18 cellular contexts compared by ENCODE assay signal in the genomic region with DNA sequence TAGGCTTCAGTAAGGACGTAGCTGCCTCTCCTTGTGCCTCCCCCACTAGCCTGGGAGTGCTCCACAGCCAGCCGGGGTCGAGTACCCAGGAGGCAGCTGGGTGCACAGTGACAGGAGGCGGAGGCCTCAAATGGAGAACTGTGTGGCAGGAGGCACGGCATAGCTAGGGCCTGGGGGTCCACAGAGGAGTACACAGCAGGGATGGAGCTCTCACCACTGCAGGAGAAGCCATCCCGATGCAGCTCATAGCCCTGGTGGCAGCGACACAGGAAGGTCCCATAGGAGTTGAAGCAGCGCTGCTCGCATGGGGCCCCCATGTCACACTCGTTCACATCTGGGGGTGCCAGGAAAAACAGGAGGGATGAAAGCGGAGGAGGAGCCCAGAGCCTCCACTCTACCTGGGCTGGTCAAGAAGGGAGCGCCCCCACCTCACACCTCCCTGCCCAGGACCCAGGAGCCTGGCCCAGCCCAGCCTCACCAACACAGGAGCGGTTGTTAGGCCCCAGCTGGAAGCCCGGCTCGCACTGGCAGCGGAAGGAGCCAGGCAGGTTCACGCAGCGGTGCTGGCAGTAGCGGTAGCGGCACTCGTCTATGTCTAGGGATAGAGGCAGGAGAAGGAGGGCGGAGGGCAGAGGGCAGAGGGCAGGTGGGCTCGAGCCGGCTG. TPM values are rescaled to one million over a fixed set of nuclear protein-coding genes. Genes with fewer than 3 reads are reported as not detected.
DNase-seq lines count a peak whose midpoint lies in the region; ATAC-seq and TF ChIP-seq lines count a peak whose summit lies in the region.
"Had no signal": no experiment of that assay in that cellular context is flagged by ENCODE, and none has a peak within 500 bp of the region (broad histone marks: within the 10 kb centered on the region; RNA-seq: fewer than 3 reads in every experiment).

No MANE protein-coding gene starts in this region.

- H2AFZ ChIP-seq in DND-41 (ENCODE audit: low read depth, low read length) (no peak overlapping the region), GM23338 (no peak overlapping the region)

- no peaks in the 10 kb centered on the region for H3K27me3 Mint-ChIP-seq in central memory CD8-positive, alpha-beta T cell
- H3K27me3 Mint-ChIP-seq in nephron progenitor cell (ENCODE audit: low read depth, poor library complexity) (no peaks in the 10 kb centered on the region), GM23338 (ENCODE audit: insufficient read depth, low read depth, poor library complexity) (peaks cover 43% of the 10 kb centered on the region)

- H3K9ac ChIP-seq in BLaER1: no peak overlapping the region
- no peak overlapping the region for H3K9ac ChIP-seq in DND-41 (ENCODE audit: low read depth, low read length)

- H3K36me3 ChIP-seq in BLaER1 (peaks cover 37% of the 10 kb centered on the region), DND-41 (ENCODE audit: insufficient read depth, low read length) (peaks cover 27% of the 10 kb centered on the region), GM23338 (ENCODE audit: insufficient read depth) (no peaks in the 10 kb centered on the region; the same call in 1 of the 2 replicates)
- H3K36me3 ChIP-seq: breast epithelium had no signal

- peaks cover 48% of the 10 kb centered on the region for H3K4me1 ChIP-seq in BLaER1
- H3K4me1 ChIP-seq in DND-41 (ENCODE audit: insufficient read depth, low read length): peaks cover 19% of the 10 kb centered on the region
- no peaks in the 10 kb centered on the region; the same call in 1 of the 2 replicates for H3K4me1 ChIP-seq in GM23338 (ENCODE audit: insufficient read depth)

- H3K27ac Mint-ChIP-seq in central memory CD8-positive, alpha-beta T cell (ENCODE audit: low read depth): no peak overlapping the region
- H3K27ac Mint-ChIP-seq in nephron progenitor cell (peak overlapping the region; percentile 73), GM23338 (no peak overlapping the region)
- H3K27ac Mint-ChIP-seq: activated naive CD4-positive, alpha-beta T cell treated with anti-CD3 and anti-CD28 coated beads for 36 hours; H9 had no signal

- peaks cover 20% of the 10 kb centered on the region for H3K36me3 Mint-ChIP-seq in central memory CD8-positive, alpha-beta T cell (ENCODE audit: insufficient read depth)
- H3K36me3 Mint-ChIP-seq in nephron progenitor cell (ENCODE audit: low read depth): peaks cover 7% of the 10 kb centered on the region
- H3K36me3 Mint-ChIP-seq in GM23338 (ENCODE audit: low read depth): peaks cover 9% of the 10 kb centered on the region; the same call in 2 of the 3 replicates

- H3K4me3 ChIP-seq in BLaER1: no peak overlapping the region
- no peak overlapping the region for H3K4me3 ChIP-seq in DND-41 (ENCODE audit: low read depth in 1 of 2, low read length in 2 of 2)
- H3K4me3 ChIP-seq in GM23338: no peak overlapping the region
- H3K4me3 ChIP-seq: suprapubic skin had no signal

- H3K4me1 Mint-ChIP-seq in central memory CD8-positive, alpha-beta T cell: peaks cover 35% of the 10 kb centered on the region
- H3K4me1 Mint-ChIP-seq in nephron progenitor cell (peaks cover 46% of the 10 kb centered on the region), GM23338 (peaks cover 8% of the 10 kb centered on the region)

- no peak for DNase-seq in DND-41
- DNase-seq in central memory CD8-positive, alpha-beta T cell (ENCODE audit: low spot score in 2 of 2): no peak
- no peak for DNase-seq in nephron progenitor cell
- no peak for DNase-seq in stimulated activated naive CD4-positive, alpha-beta T cell treated with Interleukin-2 at 50 U/mL for 16 hours (lab: John Stamatoyannopoulos, UW)
- no peak for DNase-seq in GM23338 (ENCODE audit: low spot score)
- DNase-seq in head of caudate nucleus: no peak
- DNase-seq: activated CD8-positive, alpha-beta memory T cell treated with anti-CD3 and anti-CD28 coated beads, Interleukin-2, amount 50 U/mL, for 48 hours; activated naive CD4-positive, alpha-beta T cell treated with anti-CD3 and anti-CD28 coated beads for 36 hours; H9; left colon; NCI-H2107; RPMI8226 had no signal

- ATAC-seq in DND-41 (ENCODE audit: insufficient read depth, low read depth) (0 out of 3 replicates have a peak, but pooled peaks have one; percentile 2), GM18511 (IDR thresholded peaks at IDR 0.05; ENCODE audit: unreplicated experiment) (no peak), GM23338 (no peak)
- no peak for ATAC-seq in central memory CD8-positive, alpha-beta T cell (replicated peaks; ENCODE audit: extremely low read depth, poor library complexity, severe bottlenecking)
- ATAC-seq: left colon had no signal

- H3K27ac ChIP-seq in BLaER1: no peak overlapping the region
- no peak overlapping the region for H3K27ac ChIP-seq in DND-41 (ENCODE audit: low read length)
- no peak overlapping the region for H3K27ac ChIP-seq in GM23338 (ENCODE audit: low read depth)
- H3K27ac ChIP-seq: C4-2B, suprapubic skin had no signal

- no peaks in the 10 kb centered on the region for H3K9me2 ChIP-seq in GM23338 (ENCODE audit: insufficient read depth)

- H4K20me1 ChIP-seq in BLaER1 (peaks cover 69% of the 10 kb centered on the region), DND-41 (ENCODE audit: insufficient read depth, low read length) (peaks cover 15% of the 10 kb centered on the region), GM23338 (replicated peaks; ENCODE audit: insufficient read depth) (no peaks in the 10 kb centered on the region; the same call in 1 of the 2 replicates)

- H3K9me3 ChIP-seq in BLaER1: no peaks in the 10 kb centered on the region
- H3K9me3 ChIP-seq in DND-41 (ENCODE audit: insufficient read depth, low read length, severe bottlenecking): no peaks in the 10 kb centered on the region
- H3K9me3 ChIP-seq: breast epithelium, suprapubic skin had no signal

- H3K27me3 ChIP-seq in BLaER1: peaks cover 36% of the 10 kb centered on the region
- no peaks in the 10 kb centered on the region for H3K27me3 ChIP-seq in DND-41 (ENCODE audit: insufficient read depth, low read length, poor library complexity)
- H3K27me3 ChIP-seq in GM23338 (ENCODE audit: insufficient read depth): peaks cover 29% of the 10 kb centered on the region
- H3K27me3 ChIP-seq: breast epithelium, suprapubic skin had no signal

- intact Hi-C loops in head of caudate nucleus (cut with DNase I): no loop called here

- no peaks in the 10 kb centered on the region for H3K9me3 Mint-ChIP-seq in central memory CD8-positive, alpha-beta T cell
- H3K9me3 Mint-ChIP-seq in nephron progenitor cell: no peaks in the 10 kb centered on the region
- no peaks in the 10 kb centered on the region; the same call in 2 of the 3 replicates for H3K9me3 Mint-ChIP-seq in GM23338
- H3K9me3 Mint-ChIP-seq: activated naive CD4-positive, alpha-beta T cell treated with anti-CD3 and anti-CD28 coated beads for 36 hours; H9; T-helper 1 cell treated with Interleukin-12 subunit alpha and Interleukin-12 subunit beta and Interleukin-4 antibody, amounts not matched to agents 30 μg/mL and 1 μg/mL, for 36 hours had no signal

- TF ChIP-seq CTCF in DND-41 (IDR thresholded peaks at IDR 0.05; ENCODE audit: borderline replicate concordance, extremely low read depth, low read length, poor library complexity, severe bottlenecking) (no peak), nephron progenitor cell (IDR thresholded peaks at IDR 0.05) (no peak), GM23338 (conservative IDR thresholded peaks at IDR 0.05; ENCODE audit: low read depth in 2 of 2) (no peak)

- peak overlapping the region; percentile 90 for H3K4me2 ChIP-seq in BLaER1
- H3K4me2 ChIP-seq in DND-41 (ENCODE audit: insufficient read depth, low read length): no peak overlapping the region
- H3K4me2 ChIP-seq in GM23338: no peak overlapping the region

- H3K4me3 Mint-ChIP-seq in central memory CD8-positive, alpha-beta T cell: peak overlapping the region; percentile 16
- H3K4me3 Mint-ChIP-seq in nephron progenitor cell (no peak overlapping the region), GM23338 (no peak overlapping the region)
- H3K4me3 Mint-ChIP-seq: activated naive CD4-positive, alpha-beta T cell treated with anti-CD3 and anti-CD28 coated beads for 36 hours; T-helper 1 cell treated with Interleukin-12 subunit alpha and Interleukin-12 subunit beta and Interleukin-4 antibody, amounts not matched to agents 30 μg/mL and 1 μg/mL, for 36 hours had no signal

- H3F3A ChIP-seq in GM23338 (replicated peaks; ENCODE audit: low read depth): peaks cover 9% of the 10 kb centered on the region; the same call in 1 of the 2 replicates

- H3K79me2 ChIP-seq in DND-41 (ENCODE audit: insufficient read depth, low read length): no peaks in the 10 kb centered on the region
- no peaks in the 10 kb centered on the region for H3K79me2 ChIP-seq in GM23338 (replicated peaks; ENCODE audit: insufficient read depth)

TF ChIP-seq in GM23338, 12 proteins besides CTCF, POLR2A, EP300 and RAD21 (continues in another document):
- no peak for TF ChIP-seq ZNF114 (CRISPR knock-in tag; IDR thresholded peaks at IDR 0.05)
- no peak for TF ChIP-seq ZNF331 (CRISPR knock-in tag; IDR thresholded peaks at IDR 0.05; ENCODE audit: low read depth)
- TF ChIP-seq CREB1 (CRISPR knock-in tag; IDR thresholded peaks at IDR 0.05; ENCODE audit: low read depth): no peak
- no peak for TF ChIP-seq STAT1 (IDR thresholded peaks at IDR 0.05; ENCODE audit: unreplicated experiment)

RNA-seq across cellular contexts. Expression of gene EFEMP2, which starts 2.8 kb away (rescaled TPM):
- total RNA-seq in GM23338 (2014; rRNA removed; shearing (Covaris generic)): 4.5 and 9.4 TPM in 2 replicates
- 7.4 and 8.0 TPM in 2 replicates for polyA plus RNA-seq in GM23338 (2016; fragmentation: Nextera tagmentation; extraction: Ambion mirVana)

RNA-seq across cellular contexts. Expression of gene MUS81, which starts 9.5 kb away (rescaled TPM):
- total RNA-seq in GM23338 (2014; rRNA removed; shearing (Covaris generic)): 35.5 and 48.6 TPM in 2 replicates
- polyA plus RNA-seq in GM23338 (2016; fragmentation: Nextera tagmentation; extraction: Ambion mirVana): 38.5 and 39.1 TPM in 2 replicates

RNA-seq across cellular contexts. Expression of gene CTSW, which starts 9.9 kb away (rescaled TPM):
- total RNA-seq in GM23338 (2014; rRNA removed; shearing (Covaris generic)): not detected in 2 replicates
- polyA plus RNA-seq in GM23338 (2016; fragmentation: Nextera tagmentation; extraction: Ambion mirVana): 0.17 TPM in 1 of 2 replicates, not detected in the other
- total RNA-seq: H9 had no signal

RNA-seq across cellular contexts. Expression of gene CFL1, which starts 11.8 kb away (rescaled TPM):
- 981 and 1,393 TPM in 2 replicates for total RNA-seq in GM23338 (2014; rRNA removed; shearing (Covaris generic))
- polyA plus RNA-seq in GM23338 (2016; fragmentation: Nextera tagmentation; extraction: Ambion mirVana): 1,996 and 2,124 TPM in 2 replicates

RNA-seq across cellular contexts. Expression of gene FIBP, which starts 18.5 kb away (rescaled TPM):
- total RNA-seq in GM23338 (2014; rRNA removed; shearing (Covaris generic)): 94.3 and 102 TPM in 2 replicates
- polyA plus RNA-seq in GM23338 (2016; fragmentation: Nextera tagmentation; extraction: Ambion mirVana): 79.0 and 84.4 TPM in 2 replicates
